In the genomic region with DNA sequence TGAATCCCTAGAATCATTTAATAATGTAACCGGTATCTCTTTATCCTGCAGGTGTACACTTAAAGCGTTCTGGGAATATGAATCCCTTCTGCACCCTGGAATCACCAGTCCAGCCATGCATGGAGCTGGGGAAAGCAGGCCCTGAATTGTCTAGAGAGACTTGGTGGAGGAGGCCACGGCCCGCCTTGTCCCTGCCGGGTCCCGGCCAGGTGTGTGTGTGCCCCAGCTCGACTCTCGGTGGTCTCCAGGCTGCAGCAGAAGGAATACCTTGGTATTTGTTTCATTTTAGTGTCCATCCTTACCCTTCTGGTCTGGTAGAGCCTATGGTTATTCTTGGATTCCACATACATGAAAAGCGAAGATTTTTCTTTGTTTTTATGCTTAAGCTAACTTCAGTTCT, we compare ENCODE assay signal across 24 cellular contexts. TPM values are rescaled to one million over a fixed set of nuclear protein-coding genes. Genes with fewer than 3 reads are reported as not detected.
A peak's percentile ranks its signal among the peaks of the same experiment; 100 is the strongest.
DNase-seq lines count a peak whose midpoint lies in the region; ATAC-seq, FAIRE-seq and TF ChIP-seq lines count a peak whose summit lies in the region.
"Had no signal": no experiment of that assay in that cellular context is flagged by ENCODE, and none has a peak within 500 bp of the region (broad histone marks: within the 10 kb centered on the region; RNA-seq: fewer than 3 reads in every experiment).

No MANE protein-coding gene starts in this region.

- TF ChIP-seq CTCF in GM12878 (IDR thresholded peaks at IDR 0.05 in 2 of 3, conservative IDR thresholded peaks at IDR 0.05 in 1 of 3; ENCODE audit: control insufficient read depth in 2 of 3, extremely low read depth in 1 of 3, insufficient read depth in 1 of 3, low read depth in 3 of 3, low read length in 3 of 3) (no peak), heart right ventricle (IDR thresholded peaks at IDR 0.05) (no peak)

- intact Hi-C loops in GM12878 (cut with micrococcal nuclease; ENCODE audit: unreplicated experiment) (no loop called here), head of caudate nucleus (cut with DNase I) (no loop called here), heart right ventricle (cut with DNase I) (no loop called here)

- no TSS peak for BruUV-seq in GM12878 (replicated peaks; lab: Mats Ljungman, UMichigan)

- CTCF ChIA-PET in GM12878 (lab: Yijun Ruan, JAX) = interaction anchor here (0.8 to 1.2 kb wide), 4 partner anchors 15 to 1585 kb away, joined by 3 to 6 read pairs (median 3); no protein-coding TSS in a partner anchor

- WGBS in GM12878 (ENCODE audit: insufficient coverage, insufficient replicate concordance, low lambda C conversion rate, missing lambda C conversion rate) = 96% methylated on average over 9 of the region's 9 CpGs
- 95 to 96% methylated on average over 9 of the region's 9 CpGs for WGBS in heart right ventricle, 2 donors

- H3K4me3 ChIP-seq in GM12878 (no peak overlapping the region), heart right ventricle (no peak overlapping the region)
- H3K4me3 ChIP-seq: BLaER1 had no signal

- no peak for TF ChIP-seq RAD21 in GM12878 (IDR thresholded peaks at IDR 0.05; ENCODE audit: insufficient read depth, low read depth, low read length)

- no peak overlapping the region for H3K4me2 ChIP-seq in GM12878 (ENCODE audit: control insufficient read depth, insufficient read depth)
- H3K4me2 ChIP-seq: BLaER1 had no signal

- H3K4me1 ChIP-seq in GM12878 (ENCODE audit: control insufficient read depth, insufficient read depth, low read length) (no peaks in the 10 kb centered on the region), heart right ventricle (no peaks in the 10 kb centered on the region)
- H3K4me1 ChIP-seq: BE2C had no signal

- H3K36me3 ChIP-seq in GM12878 (ENCODE audit: control insufficient read depth in 2 of 2, insufficient read depth in 2 of 2, low read length in 1 of 2) = peaks cover 14 to 40% of the 10 kb centered on the region in 2 experiments
- peaks cover 0 to 94% (median 29%) of the 10 kb centered on the region in 9 donors for H3K36me3 ChIP-seq in heart right ventricle
- H3K36me3 ChIP-seq: BE2C had no signal

- no peak overlapping the region for H2AFZ ChIP-seq in GM12878 (ENCODE audit: control insufficient read depth, low read depth, low read length)

- no peaks in the 10 kb centered on the region for H3K27me3 ChIP-seq in GM12878 (replicated peaks in 1 of 2; ENCODE audit: control insufficient read depth in 2 of 2, insufficient read depth in 2 of 2, low read length in 1 of 2)
- H3K27me3 ChIP-seq in heart right ventricle = no peaks in the 10 kb centered on the region
- H3K27me3 ChIP-seq: BE2C, BLaER1 had no signal

- no peak for ATAC-seq in GM12878
- ATAC-seq in heart right ventricle = no peak

- H3K9ac ChIP-seq in GM12878 (ENCODE audit: control insufficient read depth, insufficient read depth, low read length) = no peak overlapping the region
- H3K9ac ChIP-seq: BLaER1 had no signal

- TF ChIP-seq EP300 in GM12878 (IDR thresholded peaks at IDR 0.05; ENCODE audit: borderline replicate concordance in 1 of 2, control insufficient read depth in 1 of 2, low read depth in 2 of 2, low read length in 2 of 2) = no peak

- 0 out of 2 replicates have a peak, but pooled peaks have one; percentile 18 for TF ChIP-seq POLR2A in GM12878 (IDR thresholded peaks at IDR 0.05; ENCODE audit: low read depth, low read length)

- peaks cover 4% of the 10 kb centered on the region for H3K9me3 ChIP-seq in GM12878 (replicated peaks; ENCODE audit: control insufficient read depth, insufficient read depth, low read length)
- peaks cover 0 to 20% (median 0%) of the 10 kb centered on the region in 11 donors for H3K9me3 ChIP-seq in heart right ventricle
- H3K9me3 ChIP-seq: BE2C had no signal

- in situ Hi-C loops in GM12878 (cut with MboI) = no loop called here

- SMC1A ChIA-PET in GM12878 (lab: Charles Lee; ENCODE audit: uncharacterized antibody, unreplicated experiment) = no interaction called here

- RAD21 ChIA-PET in GM12878 (lab: Charles Lee; ENCODE audit: unreplicated experiment) = no interaction called here

- no peaks in the 10 kb centered on the region for H4K20me1 ChIP-seq in GM12878 (ENCODE audit: control insufficient read depth, insufficient read depth)
- H4K20me1 ChIP-seq: BLaER1 had no signal

- no peak for FAIRE-seq in GM12878 (lab: Jason Lieb, UNC)
- FAIRE-seq: A204.1, GM12891, GM19239 had no signal

- no peak for DNase-seq in GM12878 (ENCODE audit: low read depth, low spot score)
- DNase-seq in islet precursor cell = peak; percentile 30
- DNase-seq in head of caudate nucleus = no peak
- DNase-seq in activated CD4-positive, alpha-beta T cell treated with anti-CD3 and anti-CD28 coated beads for 48 hours = no peak
- no peak for DNase-seq in heart right ventricle
- DNase-seq: 8988T; ACHN; BE2C; C1 segment of cervical spinal cord; CD4-positive, alpha-beta memory T cell; CD4-positive, CD25-positive, alpha-beta regulatory T cell; CD8-positive, alpha-beta memory T cell; COR-L47; DMS 273 treated with DMSO at 0.1 percent for 48 hours; DMS153; DMS53; DMS79; DND-41; EL; GDM1 had no signal

- no peak overlapping the region for H3K27ac ChIP-seq in GM12878 (ENCODE audit: control insufficient read depth, insufficient read depth)
- H3K27ac ChIP-seq in heart right ventricle = no peak overlapping the region
- H3K27ac ChIP-seq: BLaER1 had no signal

- POLR2A ChIA-PET in GM12878 (lab: Charles Lee) = no interaction called here

- H3K79me2 ChIP-seq in GM12878 (ENCODE audit: control insufficient read depth, insufficient read depth, low read length) = no peaks in the 10 kb centered on the region

TF ChIP-seq in GM12878, 131 proteins besides CTCF, POLR2A, EP300 and RAD21:
- no peak for TF ChIP-seq JUNB (IDR thresholded peaks at IDR 0.05)
- no peak for TF ChIP-seq STAT3 (IDR thresholded peaks at IDR 0.05; ENCODE audit: low read depth, low read length)
- no peak; the same call in 1 of the 2 replicates for TF ChIP-seq POLR2AphosphoS5 (IDR thresholded peaks at IDR 0.05; ENCODE audit: low read length)
- TF ChIP-seq BCL3 (IDR thresholded peaks at IDR 0.05; ENCODE audit: borderline replicate concordance, insufficient read depth, low read depth, low read length, poor library complexity, severe bottlenecking) = peak; percentile 17
- no peak for TF ChIP-seq YBX1 (IDR thresholded peaks at IDR 0.05)

RNA-seq across cellular contexts. Expression of gene PRPF18, which starts 58.1 kb away (rescaled TPM):
- total RNA-seq in GM12878 (2013; cell fraction: nucleolus; rRNA removed) = 59.9 and 63.3 TPM in 2 replicates
- total RNA-seq in GM12878 (2014; rRNA removed) (16.5 and 22.2 TPM in 2 replicates), GM12878 (2014; rRNA removed; fragmentation: Illumina TruSeq; extraction: Trizol) (35.3 and 36.2 TPM in 2 replicates), GM12878 (2021) (15.6 and 16.0 TPM in 2 replicates), heart right ventricle (10 to 100 TPM; 13.3 to 17.1 (median 15.4) TPM)
- polyA plus RNA-seq in GM12878 (2011; ENCODE audit: low read depth) = 13.1 TPM
- polyA plus RNA-seq in GM12878 (2011; rRNA removed) (22.1 and 39.7 TPM in 2 replicates), GM12878 (2014; fragmentation: Illumina TruSeq; extraction: Trizol) (35.4 and 43.0 TPM in 2 replicates), GM12878 (2014; fragmentation: Nextera tagmentation; extraction: Ambion mirVana) (10 to 100 TPM; 28.6 to 35.8 TPM), GM12878 (2014; rRNA removed) (15.3 and 19.3 TPM in 2 replicates), GM12878 (2016; fragmentation: Nextera tagmentation; extraction: Ambion mirVana) (10 to 100 TPM; 28.9 to 30.7 TPM), heart right ventricle (10 to 100 TPM in 1 of 2 donors, 1 to 10 TPM in 1; 6.7 to 13.1 TPM)
- polyA plus RNA-seq in GM12878 (2011; cell fraction: cytosol; rRNA removed) = 7.6 and 7.7 TPM in 2 replicates
- 8.4 and 14.6 TPM in 2 replicates for polyA plus RNA-seq in GM12878 (2011; cell fraction: nucleus; rRNA removed)
- 15.8 and 16.7 TPM in 2 replicates for polyA plus RNA-seq in GM12878 (2012)
- 5.8 and 8.1 TPM in 2 replicates for polyA minus RNA-seq in GM12878 (2011; rRNA and poly(A)+ RNA removed)
- 3.8 and 5.7 TPM in 2 replicates for polyA minus RNA-seq in GM12878 (2011; cell fraction: cytosol; rRNA and poly(A)+ RNA removed)
- 7.5 and 15.1 TPM in 2 replicates for polyA minus RNA-seq in GM12878 (2011; cell fraction: nucleus; rRNA and poly(A)+ RNA removed)
